ENCODE assay signal across 1 cellular context in the genomic region with DNA sequence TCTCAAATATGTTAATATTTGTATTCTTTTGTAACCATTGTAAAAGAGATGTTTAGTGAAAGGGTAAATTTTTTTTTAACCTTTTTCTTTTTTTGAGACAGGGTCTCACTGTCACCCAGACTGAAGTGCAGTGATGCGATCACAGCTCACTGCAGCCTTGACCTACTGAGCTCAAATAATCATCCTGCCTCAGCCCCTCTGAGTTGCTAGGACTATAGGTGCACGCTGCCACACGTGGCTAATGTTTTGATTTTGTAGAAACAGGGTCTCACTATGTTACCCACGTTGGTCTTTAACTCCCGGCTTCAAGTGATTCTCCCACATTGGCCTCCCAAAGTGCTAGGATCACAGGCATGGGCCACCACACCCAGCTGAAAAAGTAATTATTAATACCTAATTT.
TF ChIP-seq lines count a peak whose summit lies in the region.

No MANE protein-coding gene starts in this region.

TF ChIP-seq in HepG2, 621 proteins besides CTCF, POLR2A, EP300 and RAD21 (continued from another document and continues in another):
- no peak for TF ChIP-seq KLF11 (CRISPR knock-in tag; IDR thresholded peaks at IDR 0.05)
- TF ChIP-seq SRY (CRISPR knock-in tag; IDR thresholded peaks at IDR 0.05), result no peak
- TF ChIP-seq ZNF883 (CRISPR knock-in tag; IDR thresholded peaks at IDR 0.05; ENCODE audit: not compliant biosample characterization), result no peak
- no peak for TF ChIP-seq ZNF3 (CRISPR knock-in tag; IDR thresholded peaks at IDR 0.05)
- no peak for TF ChIP-seq MTA3 (CRISPR knock-in tag; IDR thresholded peaks at IDR 0.05)
- no peak for TF ChIP-seq ATF1 (CRISPR knock-in tag; IDR thresholded peaks at IDR 0.05)
- no peak for TF ChIP-seq TBX2 (CRISPR knock-in tag; IDR thresholded peaks at IDR 0.05; ENCODE audit: borderline replicate concordance)
- no peak for TF ChIP-seq ZKSCAN1 (IDR thresholded peaks at IDR 0.05; ENCODE audit: low read length)
- TF ChIP-seq, protein P1, sequence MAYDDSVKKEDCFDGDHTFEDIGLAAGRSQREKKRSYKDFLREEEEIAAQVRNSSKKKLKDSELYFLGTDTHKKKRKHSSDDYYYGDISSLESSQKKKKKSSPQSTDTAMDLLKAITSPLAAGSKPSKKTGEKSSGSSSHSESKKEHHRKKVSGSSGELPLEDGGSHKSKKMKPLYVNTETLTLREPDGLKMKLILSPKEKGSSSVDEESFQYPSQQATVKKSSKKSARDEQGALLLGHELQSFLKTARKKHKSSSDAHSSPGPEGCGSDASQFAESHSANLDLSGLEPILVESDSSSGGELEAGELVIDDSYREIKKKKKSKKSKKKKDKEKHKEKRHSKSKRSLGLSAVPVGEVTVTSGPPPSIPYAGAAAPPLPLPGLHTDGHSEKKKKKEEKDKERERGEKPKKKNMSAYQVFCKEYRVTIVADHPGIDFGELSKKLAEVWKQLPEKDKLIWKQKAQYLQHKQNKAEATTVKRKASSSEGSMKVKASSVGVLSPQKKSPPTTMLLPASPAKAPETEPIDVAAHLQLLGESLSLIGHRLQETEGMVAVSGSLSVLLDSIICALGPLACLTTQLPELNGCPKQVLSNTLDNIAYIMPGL (CRISPR knock-in tag; IDR thresholded peaks at IDR 0.05; ENCODE audit: borderline replicate concordance in 1 of 2, low read depth in 1 of 2), result no peak
- TF ChIP-seq NFIB (CRISPR knock-in tag; IDR thresholded peaks at IDR 0.05; ENCODE audit: borderline replicate concordance), result no peak
- no peak for TF ChIP-seq ZBTB42 (CRISPR knock-in tag; IDR thresholded peaks at IDR 0.05)
- TF ChIP-seq ETV5 (CRISPR knock-in tag; IDR thresholded peaks at IDR 0.05; ENCODE audit: borderline replicate concordance), result no peak
- no peak for TF ChIP-seq ZNF788 (CRISPR knock-in tag; IDR thresholded peaks at IDR 0.05; ENCODE audit: borderline replicate concordance)
- TF ChIP-seq SOX6 (IDR thresholded peaks at IDR 0.05), result no peak
- peak; percentile 23; the same call in 1 of the 2 replicates for TF ChIP-seq SOX6 (CRISPR knock-in tag; IDR thresholded peaks at IDR 0.05)
- TF ChIP-seq HNF1B (CRISPR knock-in tag; IDR thresholded peaks at IDR 0.05), result no peak
- no peak for TF ChIP-seq YEATS4 (CRISPR knock-in tag; IDR thresholded peaks at IDR 0.05; ENCODE audit: borderline replicate concordance)
- no peak for TF ChIP-seq SAFB2 (CRISPR knock-in tag; IDR thresholded peaks at IDR 0.05; ENCODE audit: borderline replicate concordance, low read depth)
- TF ChIP-seq, protein P2, sequence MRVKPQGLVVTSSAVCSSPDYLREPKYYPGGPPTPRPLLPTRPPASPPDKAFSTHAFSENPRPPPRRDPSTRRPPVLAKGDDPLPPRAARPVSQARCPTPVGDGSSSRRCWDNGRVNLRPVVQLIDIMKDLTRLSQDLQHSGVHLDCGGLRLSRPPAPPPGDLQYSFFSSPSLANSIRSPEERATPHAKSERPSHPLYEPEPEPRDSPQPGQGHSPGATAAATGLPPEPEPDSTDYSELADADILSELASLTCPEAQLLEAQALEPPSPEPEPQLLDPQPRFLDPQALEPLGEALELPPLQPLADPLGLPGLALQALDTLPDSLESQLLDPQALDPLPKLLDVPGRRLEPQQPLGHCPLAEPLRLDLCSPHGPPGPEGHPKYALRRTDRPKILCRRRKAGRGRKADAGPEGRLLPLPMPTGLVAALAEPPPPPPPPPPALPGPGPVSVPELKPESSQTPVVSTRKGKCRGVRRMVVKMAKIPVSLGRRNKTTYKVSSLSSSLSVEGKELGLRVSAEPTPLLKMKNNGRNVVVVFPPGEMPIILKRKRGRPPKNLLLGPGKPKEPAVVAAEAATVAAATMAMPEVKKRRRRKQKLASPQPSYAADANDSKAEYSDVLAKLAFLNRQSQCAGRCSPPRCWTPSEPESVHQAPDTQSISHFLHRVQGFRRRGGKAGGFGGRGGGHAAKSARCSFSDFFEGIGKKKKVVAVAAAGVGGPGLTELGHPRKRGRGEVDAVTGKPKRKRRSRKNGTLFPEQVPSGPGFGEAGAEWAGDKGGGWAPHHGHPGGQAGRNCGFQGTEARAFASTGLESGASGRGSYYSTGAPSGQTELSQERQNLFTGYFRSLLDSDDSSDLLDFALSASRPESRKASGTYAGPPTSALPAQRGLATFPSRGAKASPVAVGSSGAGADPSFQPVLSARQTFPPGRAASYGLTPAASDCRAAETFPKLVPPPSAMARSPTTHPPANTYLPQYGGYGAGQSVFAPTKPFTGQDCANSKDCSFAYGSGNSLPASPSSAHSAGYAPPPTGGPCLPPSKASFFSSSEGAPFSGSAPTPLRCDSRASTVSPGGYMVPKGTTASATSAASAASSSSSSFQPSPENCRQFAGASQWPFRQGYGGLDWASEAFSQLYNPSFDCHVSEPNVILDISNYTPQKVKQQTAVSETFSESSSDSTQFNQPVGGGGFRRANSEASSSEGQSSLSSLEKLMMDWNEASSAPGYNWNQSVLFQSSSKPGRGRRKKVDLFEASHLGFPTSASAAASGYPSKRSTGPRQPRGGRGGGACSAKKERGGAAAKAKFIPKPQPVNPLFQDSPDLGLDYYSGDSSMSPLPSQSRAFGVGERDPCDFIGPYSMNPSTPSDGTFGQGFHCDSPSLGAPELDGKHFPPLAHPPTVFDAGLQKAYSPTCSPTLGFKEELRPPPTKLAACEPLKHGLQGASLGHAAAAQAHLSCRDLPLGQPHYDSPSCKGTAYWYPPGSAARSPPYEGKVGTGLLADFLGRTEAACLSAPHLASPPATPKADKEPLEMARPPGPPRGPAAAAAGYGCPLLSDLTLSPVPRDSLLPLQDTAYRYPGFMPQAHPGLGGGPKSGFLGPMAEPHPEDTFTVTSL (CRISPR knock-in tag; IDR thresholded peaks at IDR 0.05; ENCODE audit: borderline replicate concordance), result 0 out of 2 replicates have a peak, but pooled peaks have one; percentile 4
- TF ChIP-seq CREM (IDR thresholded peaks at IDR 0.05), result no peak
- no peak for TF ChIP-seq CREM (CRISPR knock-in tag; IDR thresholded peaks at IDR 0.05)
- no peak for TF ChIP-seq ELF1 (CRISPR knock-in tag; IDR thresholded peaks at IDR 0.05)
- no peak for TF ChIP-seq ZNF616 (CRISPR knock-in tag; IDR thresholded peaks at IDR 0.05; ENCODE audit: low read depth)
- TF ChIP-seq CENPT (CRISPR knock-in tag; IDR thresholded peaks at IDR 0.05; ENCODE audit: low read depth), result no peak
- TF ChIP-seq BCL6 (CRISPR knock-in tag; IDR thresholded peaks at IDR 0.05), result peak; percentile 69; the same call in 1 of the 2 replicates
- no peak for TF ChIP-seq AKAP8 (CRISPR knock-in tag; IDR thresholded peaks at IDR 0.05)
- TF ChIP-seq RBFOX2 (IDR thresholded peaks at IDR 0.05; ENCODE audit: low read depth, low read length), result no peak
- TF ChIP-seq ZC3H13 (CRISPR knock-in tag; IDR thresholded peaks at IDR 0.05), result no peak
- no peak for TF ChIP-seq KAT2B (IDR thresholded peaks at IDR 0.05; ENCODE audit: borderline replicate concordance, low read depth, low read length)
- no peak for TF ChIP-seq MZF1 (CRISPR knock-in tag; IDR thresholded peaks at IDR 0.05; ENCODE audit: borderline replicate concordance)
- no peak for TF ChIP-seq ZNF605 (CRISPR knock-in tag; IDR thresholded peaks at IDR 0.05)
- TF ChIP-seq ELF3 (CRISPR knock-in tag; IDR thresholded peaks at IDR 0.05), result no peak
- 0 out of 2 replicates have a peak, but pooled peaks have one; percentile 26 for TF ChIP-seq FOXJ3 (CRISPR knock-in tag; IDR thresholded peaks at IDR 0.05; ENCODE audit: borderline replicate concordance)
- TF ChIP-seq, protein P3, sequence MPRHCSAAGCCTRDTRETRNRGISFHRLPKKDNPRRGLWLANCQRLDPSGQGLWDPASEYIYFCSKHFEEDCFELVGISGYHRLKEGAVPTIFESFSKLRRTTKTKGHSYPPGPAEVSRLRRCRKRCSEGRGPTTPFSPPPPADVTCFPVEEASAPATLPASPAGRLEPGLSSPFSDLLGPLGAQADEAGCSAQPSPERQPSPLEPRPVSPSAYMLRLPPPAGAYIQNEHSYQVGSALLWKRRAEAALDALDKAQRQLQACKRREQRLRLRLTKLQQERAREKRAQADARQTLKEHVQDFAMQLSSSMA (CRISPR knock-in tag; IDR thresholded peaks at IDR 0.05), result no peak
- no peak for TF ChIP-seq STAT5B (CRISPR knock-in tag; IDR thresholded peaks at IDR 0.05)
- no peak for TF ChIP-seq ZNF75D (CRISPR knock-in tag; IDR thresholded peaks at IDR 0.05; ENCODE audit: borderline replicate concordance)
- no peak for TF ChIP-seq HCFC1 (IDR thresholded peaks at IDR 0.05; ENCODE audit: low read depth, low read length)
- no peak for TF ChIP-seq KDM1A (CRISPR knock-in tag; IDR thresholded peaks at IDR 0.05)
- TF ChIP-seq KDM5B (CRISPR knock-in tag; IDR thresholded peaks at IDR 0.05; ENCODE audit: borderline replicate concordance), result no peak
- 0 out of 2 replicates have a peak, but pooled peaks have one; percentile 22 for TF ChIP-seq ARNTL (CRISPR knock-in tag; IDR thresholded peaks at IDR 0.05)
- TF ChIP-seq MTERF4 (CRISPR knock-in tag; IDR thresholded peaks at IDR 0.05), result no peak
- peak in 1 of 2 experiments; percentile 34; a peak in 1 of 4 replicates for TF ChIP-seq NR2F1 (CRISPR knock-in tag; IDR thresholded peaks at IDR 0.05)
- no peak for TF ChIP-seq ZNF350 (CRISPR knock-in tag; IDR thresholded peaks at IDR 0.05; ENCODE audit: borderline replicate concordance, low read depth)
- TF ChIP-seq ZFP82 (CRISPR knock-in tag; IDR thresholded peaks at IDR 0.05; ENCODE audit: borderline replicate concordance), result no peak
- no peak for TF ChIP-seq ZNF430 (CRISPR knock-in tag; IDR thresholded peaks at IDR 0.05)
- no peak for TF ChIP-seq JUND (CRISPR knock-in tag; IDR thresholded peaks at IDR 0.05)
- TF ChIP-seq RXRB (CRISPR knock-in tag; IDR thresholded peaks at IDR 0.05; ENCODE audit: borderline replicate concordance), result 0 out of 2 replicates have a peak, but pooled peaks have one; percentile 31
- peak; percentile 76; the same call in 1 of the 2 replicates for TF ChIP-seq MIXL1 (CRISPR knock-in tag; IDR thresholded peaks at IDR 0.05)
- TF ChIP-seq ZFAT (CRISPR knock-in tag; conservative IDR thresholded peaks at IDR 0.05), result no peak
- no peak for TF ChIP-seq ZGPAT (CRISPR knock-in tag; IDR thresholded peaks at IDR 0.05)
- no peak for TF ChIP-seq ATAD3A (CRISPR knock-in tag; IDR thresholded peaks at IDR 0.05)
- TF ChIP-seq GATAD2A (CRISPR knock-in tag; IDR thresholded peaks at IDR 0.05), result no peak
- TF ChIP-seq FOXM1 (CRISPR knock-in tag; IDR thresholded peaks at IDR 0.05), result no peak
- TF ChIP-seq ZNF276 (CRISPR knock-in tag; IDR thresholded peaks at IDR 0.05; ENCODE audit: low read depth), result no peak
- TF ChIP-seq NR2F6 (IDR thresholded peaks at IDR 0.05), result no peak
- peak; percentile 53 for TF ChIP-seq NR2F6 (CRISPR knock-in tag; IDR thresholded peaks at IDR 0.05)
- TF ChIP-seq SAP130 (CRISPR knock-in tag; IDR thresholded peaks at IDR 0.05; ENCODE audit: low read depth), result peak; percentile 60; the same call in 1 of the 2 replicates
- no peak for TF ChIP-seq SYNCRIP (IDR thresholded peaks at IDR 0.05; ENCODE audit: insufficient read depth, low read depth, low read length)
